Comparison of ENCODE assay signal across 8 cellular contexts in the genomic region with DNA sequence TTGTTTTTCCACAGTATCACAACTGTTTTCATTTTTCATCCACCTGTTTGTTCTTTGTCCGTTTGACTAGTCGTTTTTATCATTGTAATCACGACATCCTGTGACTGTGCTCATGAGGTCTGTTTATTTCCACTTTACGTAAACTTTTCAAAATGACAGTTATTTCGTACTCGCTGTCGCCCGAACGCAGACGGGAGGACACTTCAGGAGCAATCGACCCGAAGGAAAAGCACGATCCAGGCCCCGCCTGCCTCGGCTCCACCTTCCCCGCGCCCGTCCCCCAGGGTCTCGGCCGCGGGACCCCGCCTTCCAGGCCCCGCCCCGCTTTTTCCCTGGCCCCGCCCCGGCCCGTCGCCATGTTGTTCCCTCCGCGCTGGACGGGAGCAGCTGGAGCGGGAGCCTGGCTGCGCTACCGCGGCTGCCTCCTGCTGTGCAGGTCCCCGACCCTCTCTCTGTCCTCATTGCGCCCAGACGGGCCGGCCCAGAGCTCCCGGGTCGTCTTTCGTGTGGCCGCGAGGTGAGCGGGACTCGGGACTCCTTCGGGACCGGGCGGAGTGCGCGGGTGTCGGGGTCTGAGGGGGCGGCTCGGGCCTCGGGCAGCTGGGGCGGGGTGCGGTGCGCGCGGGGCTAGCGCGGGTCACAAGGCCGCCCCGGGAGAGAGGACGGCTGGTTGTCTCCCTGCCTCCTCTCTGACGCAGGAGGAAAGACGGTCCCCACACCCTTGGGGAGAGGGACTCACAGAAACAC. TPM values are rescaled to one million over a fixed set of nuclear protein-coding genes. Genes with fewer than 3 reads are reported as not detected.
A peak's percentile ranks its signal among the peaks of the same experiment; 100 is the strongest.
DNase-seq lines count a peak whose midpoint lies in the region; ATAC-seq and TF ChIP-seq lines count a peak whose summit lies in the region.

A gene with protein sequence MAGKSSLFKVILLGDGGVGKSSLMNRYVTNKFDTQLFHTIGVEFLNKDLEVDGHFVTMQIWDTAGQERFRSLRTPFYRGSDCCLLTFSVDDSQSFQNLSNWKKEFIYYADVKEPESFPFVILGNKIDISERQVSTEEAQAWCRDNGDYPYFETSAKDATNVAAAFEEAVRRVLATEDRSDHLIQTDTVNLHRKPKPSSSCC (plus strand): TSS at position 357 of the 747 bp plus-strand sequence. CDS start 19,619 bp downstream, outside the sequence.

- H3K27ac ChIP-seq in psoas muscle (peak within 1 kb of the TSS; percentile 89), urinary bladder (ENCODE audit: low read depth) (peak within 1 kb of the TSS; percentile 98)

- H3K4me3 ChIP-seq in psoas muscle (peak within 1 kb of the TSS; percentile 75), urinary bladder (ENCODE audit: low read depth, low read length) (peak within 1 kb of the TSS; percentile 86)

- H3K4me1 ChIP-seq in psoas muscle = peaks cover 19% of the 10 kb centered on the region
- H3K4me1 ChIP-seq in urinary bladder (ENCODE audit: insufficient read depth) = no peaks in the 10 kb centered on the region

- DNase-seq in GM10248 (ENCODE audit: extremely low spot score) = peak; percentile 84
- peak; percentile 64 for DNase-seq in NCI-H1105 treated with DMSO at 0.1 percent for 48 hours (lab: John Stamatoyannopoulos, UW)
- DNase-seq in amniotic epithelial cell (ENCODE audit: low read depth) = peak; percentile 41
- DNase-seq in left cardiac atrium = peak; percentile 89
- DNase-seq in psoas muscle = peak; percentile 86 to 90

- peaks cover 0 to 8% (median 0%) of the 10 kb centered on the region in 3 donors for H3K27me3 ChIP-seq in psoas muscle (ENCODE audit: insufficient read depth in 3 of 3, low read length in 2 of 3)

- POLR2A ChIA-PET in GM10248 (lab: Yijun Ruan, JAX) = interaction anchor here (0.9 kb wide), 1 partner anchor 9 kb away, joined by 3 read pairs; no protein-coding TSS in a partner anchor

- no peaks in the 10 kb centered on the region for H3K9me3 ChIP-seq in psoas muscle

- 0 to 2% (median 1%) methylated on average over 40 to 66 of the region's 67 CpGs for WGBS in psoas muscle, 3 donors
- WGBS in urinary bladder = under 1% methylated on average over 59 of the region's 67 CpGs

- CTCF ChIA-PET in GM10248 (lab: Yijun Ruan, JAX) = interaction anchor here (0.7 to 2.2 kb wide), 3 partner anchors 19 to 742 kb away, joined by 3 to 7 read pairs (median 3); no protein-coding TSS in a partner anchor

- H3K36me3 ChIP-seq in psoas muscle (ENCODE audit: insufficient read depth in 1 of 2, low read depth in 1 of 2) (no peaks in the 10 kb centered on the region), urinary bladder (ENCODE audit: insufficient read depth) (no peaks in the 10 kb centered on the region)

- no peak for TF ChIP-seq CTCF in GM10248 (IDR thresholded peaks at IDR 0.05; ENCODE audit: control extremely low read depth, extremely low read depth, low read depth, missing control alignments)
- no peak for TF ChIP-seq CTCF in psoas muscle (IDR thresholded peaks at IDR 0.05)

- intact Hi-C loops in T-helper 1 cell treated with Interleukin-12 subunit alpha and Interleukin-12 subunit beta and Interleukin-4 antibody, amounts not matched to agents 30 ng/mL and 1 ng/mL, for 36 hours (cut with micrococcal nuclease) = loop anchor here (1.0 to 2.0 kb wide), 5 partner anchors 20 to 343 kb away; a partner anchor contains a TSS
- intact Hi-C loops in left cardiac atrium (cut with DNase I) = no loop called here
- intact Hi-C loops in psoas muscle (cut with DNase I) = loop anchor here in 1 of 2 donors (5.0 kb wide), 1 partner anchor 43 kb away; a partner anchor contains a TSS

- peak; percentile 79 for ATAC-seq in HG02588 (IDR thresholded peaks at IDR 0.05; ENCODE audit: unreplicated experiment)
- peak; percentile 98 for ATAC-seq in left cardiac atrium
- peak; percentile 94 to 97 (median 96) for ATAC-seq in psoas muscle

RNA-seq across cellular contexts. Expression of the gene that starts here (rescaled TPM):
- total RNA-seq in T-helper 1 cell treated with Interleukin-12 subunit alpha and Interleukin-12 subunit beta and Interleukin-4 antibody, amounts not matched to agents 30 ng/mL and 1 ng/mL, for 36 hours = 12.3 and 12.5 TPM in 2 replicates
- total RNA-seq in left cardiac atrium = 10 to 100 TPM; 21.4 to 25.2 TPM
- total RNA-seq in psoas muscle = 10 to 100 TPM; 13.2 to 15.3 (median 14.2) TPM
- polyA plus RNA-seq in psoas muscle = 10 to 100 TPM; 13.0 to 25.4 (median 22.8) TPM
- total RNA-seq in urinary bladder = 36.2 TPM
- 27.9 TPM for polyA plus RNA-seq in urinary bladder

Comparison
In these comparisons a context has a peak if more than half of its experiments do, and no peak if none do; other contexts are left out.
1. Peak in every context shown above with its lines: DNase-seq, ATAC-seq, H3K4me3 ChIP-seq and H3K27ac ChIP-seq.